34 cellular contexts compared by ENCODE assay signal in genomic region chr2:105296017-105296611, GRCh38. TPM values are rescaled to one million over a fixed set of nuclear protein-coding genes. Genes with fewer than 3 reads are reported as not detected.
"Had no signal": no experiment of that assay in that cellular context is flagged by ENCODE, and none has a peak within 500 bp of the region (broad histone marks: within the 10 kb centered on the region; RNA-seq: fewer than 3 reads in every experiment).

No MANE protein-coding gene starts in this region.

- H3K27me3 Mint-ChIP-seq: activated naive CD4-positive, alpha-beta T cell treated with anti-CD3 and anti-CD28 coated beads, Interleukin-2, amount 10 ng/mL, durations not matched to agents 7 days and 5 days; central memory CD8-positive, alpha-beta T cell; effector memory CD8-positive, alpha-beta T cell; naive B cell had no signal

- H3K27ac ChIP-seq: colonic mucosa, left lung, neutrophil, psoas muscle, right atrium auricular region, tibial nerve, WERI-Rb-1 had no signal

- H3K9me3 Mint-ChIP-seq: activated naive CD4-positive, alpha-beta T cell treated with anti-CD3 and anti-CD28 coated beads, Interleukin-2, amount 10 ng/mL, durations not matched to agents 7 days and 5 days; activated T-helper 1 cell treated with anti-CD3 and anti-CD28 coated beads, Interleukin-12 subunit alpha, Interleukin-12 subunit beta, Interleukin-2, Interleukin-4 antibody, amounts not matched to agents 30 ng/mL and 10 ng/mL and 1 ng/mL, durations not matched to agents 14 hours and 24 hours and 36 hours; central memory CD8-positive, alpha-beta T cell; effector memory CD8-positive, alpha-beta T cell; naive B cell; nephron progenitor cell had no signal

- DNase-seq: activated CD4-positive, alpha-beta T cell treated with anti-CD3 and anti-CD28 coated beads for 48 hours; activated CD4-positive, alpha-beta T cell treated with anti-CD3 and anti-CD28 coated beads, Interleukin-2, amount 50 U/mL, for 48 hours; activated CD8-positive, alpha-beta memory T cell treated with anti-CD3 and anti-CD28 coated beads for 24 hours; activated effector memory CD4-positive, alpha-beta T cell treated with anti-CD3 and anti-CD28 coated beads, Interleukin-2, amount 50 U/mL, for 16 hours; activated naive CD4-positive, alpha-beta T cell treated with anti-CD3 and anti-CD28 coated beads, Interleukin-2, amount 10 ng/mL, durations not matched to agents 7 days and 5 days; activated T-cell treated with anti-CD3 and anti-CD28 coated beads, Interleukin-2, amount 50 U/mL, for 1 hour; amygdala; colonic mucosa; effector memory CD8-positive, alpha-beta T cell; hippocampal formation; left lung; naive B cell; nephron progenitor cell; psoas muscle; stimulated activated CD4-positive, alpha-beta T cell treated with anti-CD3 and anti-CD28 coated beads, Interleukin-15, amount 100 ng/mL, for 24 hours; stimulated activated CD4-positive, alpha-beta T cell treated with anti-CD3 and anti-CD28 coated beads, Interleukin-2, amount 100 ng/mL, for 24 hours; stimulated activated naive CD4-positive, alpha-beta T cell; WERI-Rb-1 had no signal

- H3K36me3 ChIP-seq: colonic mucosa had no signal

- H3K27me3 ChIP-seq: breast epithelium, colonic mucosa, left lung, neutrophil, right atrium auricular region, tibial nerve had no signal

- H3K4me3 ChIP-seq: breast epithelium, colonic mucosa, left lung, lung, psoas muscle, right atrium auricular region, tibial nerve had no signal

- ATAC-seq: activated CD4-positive, CD25-positive, alpha-beta regulatory T cell treated with anti-CD3 and anti-CD28 coated beads, Interleukin-2, amount 50 U/mL, for 24 hours; effector memory CD8-positive, alpha-beta T cell; left lung; psoas muscle had no signal

- H3K9me3 ChIP-seq: breast epithelium, colonic mucosa, left lung, neutrophil, psoas muscle, right atrium auricular region, tibial nerve had no signal

- H3K4me1 ChIP-seq: breast epithelium, colonic mucosa, left lung, psoas muscle, right atrium auricular region had no signal

- H3K27ac Mint-ChIP-seq: activated naive CD4-positive, alpha-beta T cell treated with anti-CD3 and anti-CD28 coated beads, Interleukin-2, amount 10 ng/mL, durations not matched to agents 7 days and 5 days; activated T-helper 1 cell treated with anti-CD3 and anti-CD28 coated beads, Interleukin-12 subunit alpha, Interleukin-12 subunit beta, Interleukin-2, Interleukin-4 antibody, amounts not matched to agents 30 ng/mL and 10 ng/mL and 1 ng/mL, durations not matched to agents 14 hours and 24 hours and 36 hours; effector memory CD8-positive, alpha-beta T cell; naive B cell; nephron progenitor cell had no signal

- H3K4me3 Mint-ChIP-seq: activated naive CD4-positive, alpha-beta T cell treated with anti-CD3 and anti-CD28 coated beads, Interleukin-2, amount 10 ng/mL, durations not matched to agents 7 days and 5 days; activated T-helper 1 cell treated with anti-CD3 and anti-CD28 coated beads, Interleukin-12 subunit alpha, Interleukin-12 subunit beta, Interleukin-2, Interleukin-4 antibody, amounts not matched to agents 30 ng/mL and 10 ng/mL and 1 ng/mL, durations not matched to agents 14 hours and 24 hours and 36 hours; central memory CD8-positive, alpha-beta T cell; effector memory CD8-positive, alpha-beta T cell; naive B cell; nephron progenitor cell had no signal

RNA-seq across cellular contexts. Expression of gene GPR45, which starts 54.6 kb away (rescaled TPM):
- total RNA-seq: activated T-helper 1 cell treated with anti-CD3 and anti-CD28 coated beads, Interleukin-12 subunit alpha, Interleukin-12 subunit beta, Interleukin-2, Interleukin-4 antibody, amounts not matched to agents 30 ng/mL and 10 ng/mL and 1 ng/mL, durations not matched to agents 14 hours and 24 hours and 36 hours; breast epithelium; colonic mucosa; endothelial cell of umbilical vein; fibroblast of lung; fibroblast of villous mesenchyme; kidney epithelial cell; left lung; lung; mesenteric fat pad; osteocyte; psoas muscle; right atrium auricular region; T-helper 1 cell treated with Interleukin-12 subunit alpha and Interleukin-12 subunit beta and Interleukin-4 antibody, amounts not matched to agents 30 ng/mL and 1 ng/mL, for 36 hours; tibial nerve; urinary bladder had no signal
